7 cellular contexts compared by ENCODE assay signal in the genomic region with DNA sequence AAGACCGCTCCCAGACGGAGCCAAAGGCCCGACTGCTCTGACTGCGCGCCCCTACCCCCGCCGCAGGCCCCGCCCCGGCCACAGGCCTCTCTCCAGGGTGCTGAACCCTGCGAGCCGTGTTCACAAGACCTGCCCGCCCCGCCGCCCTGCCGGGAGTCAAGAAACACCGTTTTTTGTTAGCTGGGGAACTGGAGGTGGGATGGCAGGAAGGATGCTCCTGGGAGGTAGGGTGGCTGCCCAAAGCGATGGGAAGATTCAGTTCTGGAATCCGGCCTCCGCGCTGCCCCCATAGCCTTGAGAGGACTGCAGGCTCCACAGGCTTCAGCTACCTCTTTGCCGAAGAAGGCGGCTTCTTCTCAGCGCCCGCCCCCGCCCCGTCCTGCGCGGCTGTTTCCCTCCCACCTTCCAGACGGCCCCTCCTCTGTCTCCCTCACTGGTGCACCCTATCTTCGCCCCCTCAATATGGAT.
DNase-seq lines count a peak whose midpoint lies in the region; ATAC-seq and TF ChIP-seq lines count a peak whose summit lies in the region.

No MANE protein-coding gene starts in this region.

- no peak for ATAC-seq in HG03439 (IDR thresholded peaks at IDR 0.05; ENCODE audit: unreplicated experiment)

- H3K4me3 Mint-ChIP-seq in T-helper 2 cell treated with Interferon-gamma antibody and Interleukin-4, amounts not matched to agents 5 μg/mL and 100 μg/mL, for 36 hours: no peak overlapping the region

- H3K27me3 Mint-ChIP-seq in T-helper 2 cell treated with Interferon-gamma antibody and Interleukin-4, amounts not matched to agents 5 μg/mL and 100 μg/mL, for 36 hours (ENCODE audit: low read depth): peaks cover 54% of the 10 kb centered on the region

- H3K9me3 Mint-ChIP-seq in T-helper 2 cell treated with Interferon-gamma antibody and Interleukin-4, amounts not matched to agents 5 μg/mL and 100 μg/mL, for 36 hours: no peaks in the 10 kb centered on the region

- in situ Hi-C loops in astrocyte of the spinal cord (cut with HindIII; ENCODE audit: low sequenced_read_pairs): no loop called here

- TF ChIP-seq CTCF in astrocyte of the spinal cord (IDR thresholded peaks at IDR 0.05; ENCODE audit: low read depth, low read length): no peak

- H3K4me1 Mint-ChIP-seq in T-helper 2 cell treated with Interferon-gamma antibody and Interleukin-4, amounts not matched to agents 5 μg/mL and 100 μg/mL, for 36 hours (ENCODE audit: low read depth): no peaks in the 10 kb centered on the region

- no peak overlapping the region for H3K4me3 ChIP-seq in astrocyte of the spinal cord (ENCODE audit: low read depth, low read length)

- DNase-seq in HK-2 (ENCODE audit: unreplicated experiment): peak; percentile 14
- peak; percentile 71 for DNase-seq in T-helper 2 cell treated with Interferon-gamma antibody and Interleukin-4, amounts not matched to agents 5 μg/mL and 100 μg/mL, for 36 hours (ENCODE audit: low spot score)
- peak; percentile 46 for DNase-seq in astrocyte of the spinal cord (ENCODE audit: low read depth, low spot score)
- DNase-seq in left kidney (ENCODE audit: low read depth, low spot score): peak; percentile 95
- DNase-seq in stimulated activated CD8-positive, alpha-beta memory T cell treated with anti-CD3 and anti-CD28 coated beads, Interleukin-12 subunit alpha, Interleukin-12 subunit beta, amount 100 ng/mL, for 24 hours (ENCODE audit: extremely low read depth): peak; percentile 30
- DNase-seq in NCI-H82 treated with DMSO at 0.1 percent for 48 hours (lab: John Stamatoyannopoulos, UW; ENCODE audit: unreplicated experiment): no peak

- no peaks in the 10 kb centered on the region for H3K36me3 Mint-ChIP-seq in T-helper 2 cell treated with Interferon-gamma antibody and Interleukin-4, amounts not matched to agents 5 μg/mL and 100 μg/mL, for 36 hours (ENCODE audit: low read depth)

- H3K27ac Mint-ChIP-seq in T-helper 2 cell treated with Interferon-gamma antibody and Interleukin-4, amounts not matched to agents 5 μg/mL and 100 μg/mL, for 36 hours: no peak overlapping the region
